Comparison of ENCODE assay signal across 19 cellular contexts in genomic region chrX:115603534-115604074, GRCh38. TPM values are rescaled to one million over a fixed set of nuclear protein-coding genes. Genes with fewer than 3 reads are reported as not detected.
DNase-seq lines count a peak whose midpoint lies in the region; ATAC-seq and TF ChIP-seq lines count a peak whose summit lies in the region.
"Had no signal": no experiment of that assay in that cellular context is flagged by ENCODE, and none has a peak within 500 bp of the region (broad histone marks: within the 10 kb centered on the region; RNA-seq: fewer than 3 reads in every experiment).

No MANE protein-coding gene starts in this region.

- ATAC-seq in HG02642 (IDR thresholded peaks at IDR 0.05; ENCODE audit: poor library complexity, unreplicated experiment) (no peak), HG02678 (IDR thresholded peaks at IDR 0.05; ENCODE audit: unreplicated experiment) (no peak)
- ATAC-seq: activated CD8-positive, alpha-beta memory T cell treated with anti-CD3 and anti-CD28 coated beads, Interleukin-2, amount 10 ng/mL, durations not matched to agents 7 days and 5 days; natural killer cell had no signal

- DNase-seq in cardiac muscle cell (ENCODE audit: low read depth in 1 of 2, low spot score in 1 of 2) (no peak), cardiac septum (ENCODE audit: low spot score) (no peak), caudate nucleus (lab: John Stamatoyannopoulos, UW) (no peak), tibial artery (no peak), retina (no peak)
- DNase-seq: activated CD4-positive, alpha-beta T cell treated with anti-CD3 and anti-CD28 coated beads, Interleukin-2, amount 10 ng/mL, durations not matched to agents 24 days and 14 days; activated CD8-positive, alpha-beta memory T cell treated with anti-CD3 and anti-CD28 coated beads, Interleukin-2, amount 10 ng/mL, durations not matched to agents 7 days and 5 days; COR-L47; erythroblast; kidney glomerular epithelial cell; natural killer cell; posterior cingulate gyrus; small intestine; stimulated activated CD4-positive, alpha-beta T cell treated with anti-CD3 and anti-CD28 coated beads, Interleukin-2, amount 100 ng/mL, for 48 hours; T-helper 1 cell had no signal

- H3K4me1 ChIP-seq in cardiac muscle cell (ENCODE audit: low read depth) (peaks cover 14% of the 10 kb centered on the region), liver (ENCODE audit: control insufficient read depth in 4 of 4, insufficient read depth in 4 of 4, low read length in 3 of 4) (peaks cover 0 to 4% (median 2%) of the 10 kb centered on the region in 4 donors), tibial artery (peaks cover 0 to 71% (median 6%) of the 10 kb centered on the region in 4 donors)
- H3K4me1 ChIP-seq: breast epithelium had no signal

- WGBS in liver = 71% methylated on average over 2 of the region's 2 CpGs

- TF ChIP-seq RAD21 in liver (IDR thresholded peaks at IDR 0.05) = no peak

- H3K27ac ChIP-seq in cardiac muscle cell (peak overlapping the region; percentile 53), caudate nucleus (ENCODE audit: low read depth, low read length) (peak overlapping the region; percentile 14), liver (ENCODE audit: low read depth in 1 of 2, low read length in 2 of 2) (no peak overlapping the region), tibial artery (peak overlapping the region; percentile 54 to 79)
- H3K27ac ChIP-seq: breast epithelium had no signal

- TF ChIP-seq CTCF in cardiac muscle cell (IDR thresholded peaks at IDR 0.05; ENCODE audit: low read depth, low read length) (no peak), liver (IDR thresholded peaks at IDR 0.05; ENCODE audit: low read depth, low read length, missing input control) (no peak), tibial artery (IDR thresholded peaks at IDR 0.05) (no peak)

- H3K36me3 ChIP-seq in cardiac muscle cell (peaks cover 3% of the 10 kb centered on the region), liver (ENCODE audit: control insufficient read depth in 4 of 4, insufficient read depth in 3 of 4, low read depth in 1 of 4, low read length in 3 of 4) (peaks cover 0 to 1% (median 0%) of the 10 kb centered on the region in 4 donors), tibial artery (no peaks in the 10 kb centered on the region)
- H3K36me3 ChIP-seq: breast epithelium had no signal

- H3K9ac ChIP-seq in liver (ENCODE audit: low read depth in 1 of 2, low read length in 2 of 2) = no peak overlapping the region

- intact Hi-C loops in cardiac septum (cut with DNase I) = loop anchor here (5.0 kb wide), 1 partner anchor 41 kb away; the partner anchor contains the start of gene PLS3
- intact Hi-C loops in tibial artery (cut with DNase I; ENCODE audit: low total_unique reads) = no loop called here

- no peak overlapping the region for H3K4me3 ChIP-seq in cardiac muscle cell
- no peak overlapping the region for H3K4me3 ChIP-seq in liver (ENCODE audit: low read depth in 1 of 3, low read length in 3 of 3)
- H3K4me3 ChIP-seq in tibial artery = no peak overlapping the region
- H3K4me3 ChIP-seq: breast epithelium had no signal

- H3K27me3 ChIP-seq in cardiac muscle cell (no peaks in the 10 kb centered on the region), liver (ENCODE audit: control insufficient read depth in 4 of 4, insufficient read depth in 4 of 4, low read length in 3 of 4) (peaks cover 0 to 4% (median 0%) of the 10 kb centered on the region in 4 donors), tibial artery (no peaks in the 10 kb centered on the region)

- no peaks in the 10 kb centered on the region for H3K9me3 ChIP-seq in cardiac muscle cell (ENCODE audit: low read depth)
- H3K9me3 ChIP-seq in liver (ENCODE audit: control insufficient read depth in 4 of 4, low read length in 3 of 4) = no peaks in the 10 kb centered on the region
- H3K9me3 ChIP-seq in tibial artery = no peaks in the 10 kb centered on the region
- H3K9me3 ChIP-seq: breast epithelium had no signal

TF ChIP-seq in liver, 16 proteins besides CTCF, POLR2A, EP300 and RAD21:
- TF ChIP-seq MAX (IDR thresholded peaks at IDR 0.05) (no peak), FOXA2 (IDR thresholded peaks at IDR 0.05) (no peak), REST (IDR thresholded peaks at IDR 0.05) (no peak), EGR1 (IDR thresholded peaks at IDR 0.05; ENCODE audit: low read depth in 2 of 2) (no peak), FOXA1 (IDR thresholded peaks at IDR 0.05) (no peak), HNF4A (conservative IDR thresholded peaks at IDR 0.05) (peak; percentile 33 to 44), TAF1 (conservative IDR thresholded peaks at IDR 0.05) (no peak), GABPA (IDR thresholded peaks at IDR 0.05 in 1 of 2, conservative IDR thresholded peaks at IDR 0.05 in 1 of 2) (no peak), RXRA (IDR thresholded peaks at IDR 0.05) (peak; percentile 14 to 22), ATF3 (IDR thresholded peaks at IDR 0.05) (no peak)

RNA-seq across cellular contexts. Expression of gene PLS3, which starts 42.6 kb away (rescaled TPM):
- total RNA-seq in cardiac muscle cell (114 and 140 TPM in 2 replicates), cardiac septum (50.3 TPM), liver (100 to 1,000 TPM in 1 of 2 donors, 10 to 100 TPM in 1; 70.6 to 119 TPM)
- polyA plus RNA-seq in cardiac muscle cell (168 and 218 TPM in 2 replicates), liver (10 to 100 TPM; 56.3 to 72.7 TPM)

Comparison
In these comparisons a context has a peak if more than half of its experiments do, and no peak if none do; other contexts are left out.
1. H3K27ac ChIP-seq: peak in cardiac muscle cell (single experiment), caudate nucleus (single experiment) and tibial artery (2 of 2); none in liver (0 of 2).